In the genomic region with DNA sequence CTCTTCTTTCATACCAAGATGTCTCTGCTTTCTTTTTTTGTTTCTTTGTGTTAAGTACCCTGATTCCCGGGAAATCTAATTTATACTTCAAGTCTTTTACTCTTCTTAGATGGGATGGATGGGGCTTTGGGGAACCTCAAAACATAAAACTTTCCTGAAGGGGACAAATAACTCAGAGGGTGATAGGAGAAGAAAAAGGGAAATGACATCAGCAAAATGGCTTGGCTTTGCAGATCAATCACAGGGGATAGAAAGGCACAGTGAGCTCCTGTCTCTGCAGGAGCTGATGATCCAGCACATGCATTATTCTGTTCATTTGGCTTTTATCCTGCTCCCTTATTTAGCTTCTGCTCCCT, we compare ENCODE assay signal across 10 cellular contexts. TPM values are rescaled to one million over a fixed set of nuclear protein-coding genes. Genes with fewer than 3 reads are reported as not detected.
DNase-seq lines count a peak whose midpoint lies in the region; ATAC-seq and TF ChIP-seq lines count a peak whose summit lies in the region.
"Had no signal": no experiment of that assay in that cellular context is flagged by ENCODE, and none has a peak within 500 bp of the region (broad histone marks: within the 10 kb centered on the region; RNA-seq: fewer than 3 reads in every experiment).

No MANE protein-coding gene starts in this region.

- H3K9me3 ChIP-seq in RWPE2 (ENCODE audit: severe bottlenecking) (no peaks in the 10 kb centered on the region), gastroesophageal sphincter (no peaks in the 10 kb centered on the region), skeletal muscle satellite cell (replicated peaks; ENCODE audit: low read length) (no peaks in the 10 kb centered on the region)

- TF ChIP-seq POLR2A in gastroesophageal sphincter (IDR thresholded peaks at IDR 0.05) = no peak

- DNase-seq in DMS53 (lab: John Stamatoyannopoulos, UW) (peak; percentile 32), DMS53 treated with DMSO at 0.1 percent for 48 hours (lab: John Stamatoyannopoulos, UW; ENCODE audit: unreplicated experiment) (no peak), RWPE2 (ENCODE audit: low spot score) (no peak)
- no peak for DNase-seq in stimulated activated CD4-positive, alpha-beta T cell treated with anti-CD3 and anti-CD28 coated beads, Interleukin-4, amount 100 ng/mL, for 1 hour
- DNase-seq in activated CD8-positive, alpha-beta memory T cell treated with anti-CD3 and anti-CD28 coated beads for 24 hours = no peak

- TF ChIP-seq EP300 in gastroesophageal sphincter (IDR thresholded peaks at IDR 0.05) = no peak

- H3K36me3 ChIP-seq in RWPE2 (ENCODE audit: low read depth) = no peaks in the 10 kb centered on the region
- H3K36me3 ChIP-seq in gastroesophageal sphincter = no peaks in the 10 kb centered on the region
- H3K36me3 ChIP-seq in skeletal muscle satellite cell (ENCODE audit: insufficient read depth, low read length) = no peaks in the 10 kb centered on the region

- H3K27me3 ChIP-seq in RWPE2 (ENCODE audit: insufficient read depth, poor library complexity, severe bottlenecking) (no peaks in the 10 kb centered on the region), gastroesophageal sphincter (no peaks in the 10 kb centered on the region), skeletal muscle satellite cell (ENCODE audit: control insufficient read depth, insufficient read depth, low read length) (peaks cover 32% of the 10 kb centered on the region)

- no peak overlapping the region for H3K4me3 ChIP-seq in RWPE2 (ENCODE audit: severe bottlenecking)
- H3K4me3 ChIP-seq in gastroesophageal sphincter = no peak overlapping the region
- H3K4me3 ChIP-seq in skeletal muscle satellite cell (ENCODE audit: low read length) = peak overlapping the region; percentile 15

- WGBS in gastroesophageal sphincter (ENCODE audit: low coverage in 1 of 2), 2 donors = 0% methylated on average over 1 of the region's 1 CpG

- H3K4me1 ChIP-seq in RWPE2 (ENCODE audit: insufficient read depth, poor library complexity, severe bottlenecking) (peaks cover 23% of the 10 kb centered on the region), gastroesophageal sphincter (peaks cover 0 to 51% (median 14%) of the 10 kb centered on the region in 3 donors), skeletal muscle satellite cell (ENCODE audit: control insufficient read depth, insufficient read depth, low read length) (peaks cover 14% of the 10 kb centered on the region)

- TF ChIP-seq CTCF in RWPE2 (IDR thresholded peaks at IDR 0.05; ENCODE audit: poor library complexity, severe bottlenecking) (peak; percentile 52), gastroesophageal sphincter (IDR thresholded peaks at IDR 0.05) (no peak)

- H3K27ac ChIP-seq in RWPE2 (ENCODE audit: poor library complexity, severe bottlenecking) (no peak overlapping the region), gastroesophageal sphincter (peak overlapping the region; percentile 81 to 90 (median 83))

- H3K9ac ChIP-seq in skeletal muscle satellite cell (ENCODE audit: low read depth, low read length) = peak overlapping the region; percentile 38

- ATAC-seq in RWPE2 (ENCODE audit: low read depth) = no peak
- peak; percentile 11 for ATAC-seq in gastroesophageal sphincter
- no peak for ATAC-seq in GM21447 (IDR thresholded peaks at IDR 0.05; ENCODE audit: unreplicated experiment)

- H3K4me2 ChIP-seq in skeletal muscle satellite cell (ENCODE audit: low read length) = peak overlapping the region; percentile 80

RNA-seq across cellular contexts. Expression of a gene that starts 1.4 kb away (rescaled TPM):
- total RNA-seq in gastroesophageal sphincter = 1 to 10 TPM in 1 of 4 donors, under 1 TPM in 3; 0.54 to 1.5 (median 0.78) TPM
- total RNA-seq in skeletal muscle satellite cell (2012; rRNA removed) = not detected in 2 replicates
- total RNA-seq: A172, fibroblast of villous mesenchyme had no signal

RNA-seq across cellular contexts. Expression of a gene that starts 12.6 kb away (rescaled TPM):
- 10 to 100 TPM; 40.3 to 68.9 (median 49.5) TPM for total RNA-seq in gastroesophageal sphincter
- total RNA-seq in skeletal muscle satellite cell (2012; rRNA removed) = 82.6 and 85.0 TPM in 2 replicates

RNA-seq across cellular contexts. Expression of a gene that starts 16.4 kb away (rescaled TPM):
- 10 to 100 TPM in 3 of 4 donors, 1 to 10 TPM in 1; 5.2 to 37.7 (median 16.2) TPM for total RNA-seq in gastroesophageal sphincter
- 7.9 and 10.7 TPM in 2 replicates for total RNA-seq in skeletal muscle satellite cell (2012; rRNA removed)
- total RNA-seq: A172 had no signal

RNA-seq across cellular contexts. Expression of a gene that starts 20.3 kb away (rescaled TPM):
- 10 to 100 TPM; 14.8 to 25.1 (median 21.6) TPM for total RNA-seq in gastroesophageal sphincter
- total RNA-seq in skeletal muscle satellite cell (2012; rRNA removed) = 17.9 and 22.3 TPM in 2 replicates

RNA-seq across cellular contexts. Expression of a gene that starts 26.2 kb away (rescaled TPM):
- 10 to 100 TPM in 2 of 4 donors, 1 to 10 TPM in 2; 3.5 to 28.3 (median 14.2) TPM for total RNA-seq in gastroesophageal sphincter
- 1.3 and 4.8 TPM in 2 replicates for total RNA-seq in skeletal muscle satellite cell (2012; rRNA removed)
